In the genomic region with DNA sequence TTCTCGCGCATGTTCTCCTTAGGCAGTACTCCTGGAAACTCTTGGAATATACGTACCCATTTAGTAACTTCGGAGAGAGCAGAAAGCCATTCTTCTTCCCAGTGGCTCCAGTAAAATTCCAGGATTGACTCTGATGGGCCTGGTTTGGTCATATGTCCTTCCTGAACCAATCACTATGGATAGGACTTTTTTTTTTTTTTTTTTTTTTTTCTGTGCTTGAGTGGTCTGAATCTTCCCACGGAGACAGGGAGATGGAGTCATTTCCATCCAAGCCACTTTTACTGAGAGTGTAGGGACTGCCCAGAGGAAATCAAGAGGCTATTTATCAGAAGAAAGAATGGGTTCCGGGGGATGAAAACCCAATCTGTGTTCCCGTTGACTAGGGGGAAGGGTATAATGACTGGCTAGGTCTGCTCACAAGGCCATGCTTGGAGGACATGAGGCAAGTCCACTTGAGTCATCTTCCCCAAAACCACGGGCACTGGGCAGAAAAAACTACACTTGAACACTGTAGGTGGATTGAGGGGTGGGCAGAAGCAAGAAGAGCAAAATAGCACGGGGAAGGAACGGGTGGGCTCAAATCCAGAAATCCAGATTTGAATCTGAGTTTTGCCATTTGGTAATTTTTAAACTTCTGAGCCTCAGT, we compare ENCODE assay signal across 12 cellular contexts. TPM values are rescaled to one million over a fixed set of nuclear protein-coding genes. Genes with fewer than 3 reads are reported as not detected.
DNase-seq lines count a peak whose midpoint lies in the region; ATAC-seq and TF ChIP-seq lines count a peak whose summit lies in the region.
"Had no signal": no experiment of that assay in that cellular context is flagged by ENCODE, and none has a peak within 500 bp of the region (broad histone marks: within the 10 kb centered on the region; RNA-seq: fewer than 3 reads in every experiment).

No MANE protein-coding gene starts in this region.

- peaks cover 26% of the 10 kb centered on the region for H3K4me1 Mint-ChIP-seq in T-helper 2 cell treated with Interferon-gamma antibody and Interleukin-4, amounts not matched to agents 5 μg/mL and 100 μg/mL, for 36 hours (ENCODE audit: low read depth)
- H3K4me1 Mint-ChIP-seq in stimulated activated effector memory CD8-positive, alpha-beta T cell treated with anti-CD3 and anti-CD28 coated beads, Interleukin-12 subunit alpha, Interleukin-12 subunit beta, amount 100 ng/mL, for 72 hours = peaks cover 33% of the 10 kb centered on the region
- peaks cover 4% of the 10 kb centered on the region for H3K4me1 Mint-ChIP-seq in endothelial cell (ENCODE audit: unreplicated experiment)

- no peaks in the 10 kb centered on the region for H3K27me3 Mint-ChIP-seq in T-helper 2 cell treated with Interferon-gamma antibody and Interleukin-4, amounts not matched to agents 5 μg/mL and 100 μg/mL, for 36 hours (ENCODE audit: low read depth)
- H3K27me3 Mint-ChIP-seq in endothelial cell (ENCODE audit: unreplicated experiment) = no peaks in the 10 kb centered on the region
- H3K27me3 Mint-ChIP-seq: stimulated activated naive CD8-positive, alpha-beta T cell treated with anti-CD3 and anti-CD28 coated beads, Interleukin-15, amount 100 ng/mL, for 72 hours had no signal

- no peak for ATAC-seq in stimulated activated effector memory CD8-positive, alpha-beta T cell treated with anti-CD3 and anti-CD28 coated beads, Interleukin-12 subunit alpha, Interleukin-12 subunit beta, amount 100 ng/mL, for 72 hours
- no peak for ATAC-seq in GM19463 (IDR thresholded peaks at IDR 0.05; ENCODE audit: unreplicated experiment)
- no peak for ATAC-seq in GM19455 (IDR thresholded peaks at IDR 0.05; ENCODE audit: unreplicated experiment)

- no peaks in the 10 kb centered on the region for H3K36me3 Mint-ChIP-seq in T-helper 2 cell treated with Interferon-gamma antibody and Interleukin-4, amounts not matched to agents 5 μg/mL and 100 μg/mL, for 36 hours (ENCODE audit: low read depth)
- no peaks in the 10 kb centered on the region for H3K36me3 Mint-ChIP-seq in stimulated activated effector memory CD8-positive, alpha-beta T cell treated with anti-CD3 and anti-CD28 coated beads, Interleukin-12 subunit alpha, Interleukin-12 subunit beta, amount 100 ng/mL, for 72 hours
- H3K36me3 Mint-ChIP-seq in endothelial cell (ENCODE audit: low read depth, unreplicated experiment) = no peaks in the 10 kb centered on the region
- H3K36me3 Mint-ChIP-seq: T-cell had no signal

- H3K4me3 Mint-ChIP-seq in T-helper 2 cell treated with Interferon-gamma antibody and Interleukin-4, amounts not matched to agents 5 μg/mL and 100 μg/mL, for 36 hours = peak overlapping the region; percentile 48
- no peak overlapping the region for H3K4me3 Mint-ChIP-seq in stimulated activated effector memory CD8-positive, alpha-beta T cell treated with anti-CD3 and anti-CD28 coated beads, Interleukin-12 subunit alpha, Interleukin-12 subunit beta, amount 100 ng/mL, for 72 hours
- H3K4me3 Mint-ChIP-seq in endothelial cell (ENCODE audit: unreplicated experiment) = no peak overlapping the region
- H3K4me3 Mint-ChIP-seq: activated T-cell treated with anti-CD3 and anti-CD28 coated beads, Interleukin-2, amount 50 U/mL, for 4 hours had no signal

- TF ChIP-seq CTCF in endothelial cell (IDR thresholded peaks at IDR 0.05; ENCODE audit: unreplicated experiment) = no peak

- DNase-seq in T-helper 2 cell treated with Interferon-gamma antibody and Interleukin-4, amounts not matched to agents 5 μg/mL and 100 μg/mL, for 36 hours (ENCODE audit: low spot score) = no peak
- DNase-seq in T-helper 2 cell (no peak), LHCN-M2 (ENCODE audit: low read depth) (peak; percentile 22), epidermal melanocyte (ENCODE audit: insufficient read length, low spot score) (peak; percentile 13), endothelial cell (ENCODE audit: low spot score) (no peak)
- DNase-seq in stimulated activated effector memory CD8-positive, alpha-beta T cell treated with anti-CD3 and anti-CD28 coated beads, Interleukin-12 subunit alpha, Interleukin-12 subunit beta, amount 100 ng/mL, for 72 hours (ENCODE audit: low spot score in 2 of 2) = no peak
- DNase-seq: amniotic stem cell had no signal

- H3K9me3 Mint-ChIP-seq in T-helper 2 cell treated with Interferon-gamma antibody and Interleukin-4, amounts not matched to agents 5 μg/mL and 100 μg/mL, for 36 hours = no peaks in the 10 kb centered on the region
- no peaks in the 10 kb centered on the region for H3K9me3 Mint-ChIP-seq in stimulated activated effector memory CD8-positive, alpha-beta T cell treated with anti-CD3 and anti-CD28 coated beads, Interleukin-12 subunit alpha, Interleukin-12 subunit beta, amount 100 ng/mL, for 72 hours
- no peaks in the 10 kb centered on the region for H3K9me3 Mint-ChIP-seq in endothelial cell (ENCODE audit: unreplicated experiment)
- H3K9me3 Mint-ChIP-seq: activated T-cell treated with anti-CD3 and anti-CD28 coated beads, Interleukin-2, amount 50 U/mL, for 4 hours; stimulated activated naive CD8-positive, alpha-beta T cell treated with anti-CD3 and anti-CD28 coated beads, Interleukin-15, amount 100 ng/mL, for 72 hours; T-cell had no signal

- no peak overlapping the region for H3K27ac Mint-ChIP-seq in T-helper 2 cell treated with Interferon-gamma antibody and Interleukin-4, amounts not matched to agents 5 μg/mL and 100 μg/mL, for 36 hours
- peak overlapping the region; percentile 92 for H3K27ac Mint-ChIP-seq in stimulated activated effector memory CD8-positive, alpha-beta T cell treated with anti-CD3 and anti-CD28 coated beads, Interleukin-12 subunit alpha, Interleukin-12 subunit beta, amount 100 ng/mL, for 72 hours
- H3K27ac Mint-ChIP-seq in endothelial cell (ENCODE audit: unreplicated experiment) = no peak overlapping the region
- H3K27ac Mint-ChIP-seq: T-cell had no signal

RNA-seq across cellular contexts. Expression of a gene that starts 35.5 kb away (rescaled TPM):
- total RNA-seq in LHCN-M2 (2014; rRNA removed) = 36.3 and 37.1 TPM in 2 replicates
- 56.7 TPM for polyA plus RNA-seq in LHCN-M2 (2012)
- total RNA-seq in endothelial cell (ENCODE audit: unreplicated experiment) = 45.5 TPM

RNA-seq across cellular contexts. Expression of a gene that starts 47.0 kb away (rescaled TPM):
- total RNA-seq in LHCN-M2 (2014; rRNA removed) (323 and 326 TPM in 2 replicates), endothelial cell (ENCODE audit: unreplicated experiment) (3.5 TPM)
- 63.4 TPM for polyA plus RNA-seq in LHCN-M2 (2012)

Comparison
In these comparisons a context has a peak if more than half of its experiments do, and no peak if none do; other contexts are left out.
1. DNase-seq: peak in LHCN-M2 (single experiment) and epidermal melanocyte (single experiment); none in T-helper 2 cell treated with Interferon-gamma antibody and Interleukin-4, amounts not matched to agents 5 μg/mL and 100 μg/mL, for 36 hours (single experiment), T-helper 2 cell (0 of 5), stimulated activated effector memory CD8-positive, alpha-beta T cell treated with anti-CD3 and anti-CD28 coated beads, Interleukin-12 subunit alpha, Interleukin-12 subunit beta, amount 100 ng/mL, for 72 hours (0 of 2) and endothelial cell (single experiment).
2. RNA of a gene that starts 47.0 kb away (total RNA-seq): 323 to 326 TPM in LHCN-M2; 3.5 TPM in endothelial cell (single experiment); every median in the first group is over 10 times any median in the second.